In genomic region chr22:44693756-44694155, GRCh38 we compare ENCODE assay signal across 20 cellular contexts. TPM values are rescaled to one million over a fixed set of nuclear protein-coding genes. Genes with fewer than 3 reads are reported as not detected.
DNase-seq lines count a peak whose midpoint lies in the region; ATAC-seq, FAIRE-seq and TF ChIP-seq lines count a peak whose summit lies in the region.
"Had no signal": no experiment of that assay in that cellular context is flagged by ENCODE, and none has a peak within 500 bp of the region (broad histone marks: within the 10 kb centered on the region; RNA-seq: fewer than 3 reads in every experiment).

No MANE protein-coding gene starts in this region.

- H3K27ac ChIP-seq in HepG2 (ENCODE audit: extremely low read length, insufficient read depth, low read length) (peak overlapping the region; percentile 77), right lobe of liver (no peak overlapping the region), WERI-Rb-1 (peak overlapping the region; percentile 54)
- H3K27ac ChIP-seq: A549; BLaER1 treated with 17β-estradiol and CSF1 and Interleukin-3, amounts not matched to agents 10 nM and 100 nM had no signal

- no peak for DNase-seq in HepG2 (ENCODE audit: low spot score)
- no peak for DNase-seq in right lobe of liver
- peak; percentile 88 to 97 for DNase-seq in NCI-H524 (lab: John Stamatoyannopoulos, UW)
- peak; percentile 78 for DNase-seq in WERI-Rb-1
- DNase-seq in activated CD4-positive, CD25-positive, alpha-beta regulatory T cell treated with anti-CD3 and anti-CD28 coated beads, Interleukin-2, amount 50 U/mL, for 72 hours, result no peak
- no peak for DNase-seq in chondrocyte (ENCODE audit: low spot score)
- DNase-seq: CD8-positive, alpha-beta memory T cell; H9; IMR-90; NCI-H1436; NCI-H2107; NCI-H345; SIG-M5; T-helper 2 cell had no signal

- CTCF ChIA-PET in HepG2 (lab: Yijun Ruan, JAX; ENCODE audit: low intra/inter-chr PET ratio, low total read pairs), result no interaction called here

- H3K4me2 ChIP-seq in HepG2 (ENCODE audit: low read depth, low read length), result no peak overlapping the region
- H3K4me2 ChIP-seq: A549 had no signal

- H3K4me3 ChIP-seq in HepG2 (replicated peaks in 1 of 3; ENCODE audit: insufficient read depth in 1 of 3, low read depth in 2 of 3, low read length in 3 of 3) (no peak overlapping the region), right lobe of liver (no peak overlapping the region), WERI-Rb-1 (ENCODE audit: low read depth, low read length) (no peak overlapping the region)
- H3K4me3 ChIP-seq: A549; BLaER1 treated with 17β-estradiol and CSF1 and Interleukin-3, amounts not matched to agents 10 nM and 100 nM had no signal

- no peak for TF ChIP-seq POLR2A in HepG2 (IDR thresholded peaks at IDR 0.05; ENCODE audit: insufficient read depth in 1 of 2, low read depth in 2 of 2, low read length in 2 of 2)
- no peak for TF ChIP-seq POLR2A in right lobe of liver (IDR thresholded peaks at IDR 0.05)

- no peaks in the 10 kb centered on the region for H3K36me3 Mint-ChIP-seq in chondrocyte (ENCODE audit: low read depth)

- in situ Hi-C loops in HepG2 (cut with HindIII; ENCODE audit: extremely low pct_ligation_motif_present, low pct_unique_long_range_greater_than_20kb), result no loop called here

- no peak overlapping the region for H2AFZ ChIP-seq in HepG2 (ENCODE audit: low read length)

- no peak overlapping the region for H3K27ac Mint-ChIP-seq in chondrocyte (ENCODE audit: unreplicated experiment)
- H3K27ac Mint-ChIP-seq: H9 had no signal

- intact Hi-C loops in HepG2 (cut with micrococcal nuclease; ENCODE audit: unreplicated experiment) (no loop called here), right lobe of liver (cut with DNase I) (loop anchor here in 1 of 2 donors (10.0 kb wide), 1 partner anchor 401 kb away; no protein-coding TSS in a partner anchor)

- FAIRE-seq in HepG2 (lab: Jason Lieb, UNC), result no peak
- FAIRE-seq: A549, GM19239 had no signal

- H3K27me3 Mint-ChIP-seq in chondrocyte (ENCODE audit: low read depth), result no peaks in the 10 kb centered on the region
- H3K27me3 Mint-ChIP-seq: CD8-positive, alpha-beta memory T cell had no signal

- no peaks in the 10 kb centered on the region; the same call in 1 of the 2 replicates for H4K20me1 ChIP-seq in HepG2 (ENCODE audit: insufficient read depth, low read length)

- TF ChIP-seq EP300 in HepG2 (IDR thresholded peaks at IDR 0.05; ENCODE audit: low read depth in 2 of 2, low read length in 2 of 2) (no peak), HepG2 (CRISPR knock-in tag; IDR thresholded peaks at IDR 0.05; ENCODE audit: borderline replicate concordance) (no peak)

- H3K9me3 Mint-ChIP-seq in chondrocyte (ENCODE audit: low read depth), result no peaks in the 10 kb centered on the region
- H3K9me3 Mint-ChIP-seq: CD8-positive, alpha-beta memory T cell; H9 had no signal

- peaks cover 17% of the 10 kb centered on the region for H3K4me1 ChIP-seq in HepG2 (ENCODE audit: insufficient read depth, low read length)
- H3K4me1 ChIP-seq in right lobe of liver, result no peaks in the 10 kb centered on the region

- TF ChIP-seq CTCF in HepG2 (CRISPR knock-in tag; IDR thresholded peaks at IDR 0.05) (no peak), right lobe of liver (IDR thresholded peaks at IDR 0.05) (no peak), WERI-Rb-1 (IDR thresholded peaks at IDR 0.05; ENCODE audit: low read depth, low read length) (no peak), chondrocyte (IDR thresholded peaks at IDR 0.05) (no peak)

- ATAC-seq in HepG2 (no peak), right lobe of liver (no peak), GM19397 (IDR thresholded peaks at IDR 0.05; ENCODE audit: unreplicated experiment) (no peak), GM21723 (IDR thresholded peaks at IDR 0.05; ENCODE audit: unreplicated experiment) (no peak)
- ATAC-seq: A549 had no signal

- peaks cover 10% of the 10 kb centered on the region for H3K4me1 Mint-ChIP-seq in chondrocyte (ENCODE audit: low read depth)

- H3K79me2 ChIP-seq in HepG2 (ENCODE audit: insufficient read depth, low read length), result peaks cover 17% of the 10 kb centered on the region

- H3K4me3 Mint-ChIP-seq in chondrocyte (ENCODE audit: unreplicated experiment), result no peak overlapping the region
- H3K4me3 Mint-ChIP-seq: CD8-positive, alpha-beta memory T cell; H9 had no signal

- H3K27me3 ChIP-seq in HepG2 (ENCODE audit: control insufficient read depth in 1 of 2, insufficient read depth in 2 of 2, low read length in 2 of 2), result no peaks in the 10 kb centered on the region
- H3K27me3 ChIP-seq in right lobe of liver, result no peaks in the 10 kb centered on the region
- H3K27me3 ChIP-seq in WERI-Rb-1 (ENCODE audit: insufficient read depth, low read depth, severe bottlenecking), result no peaks in the 10 kb centered on the region
- H3K27me3 ChIP-seq: BLaER1 treated with 17β-estradiol and CSF1 and Interleukin-3, amounts not matched to agents 10 nM and 100 nM had no signal

- 96% methylated on average over 9 of the region's 9 CpGs for WGBS in HepG2 (ENCODE audit: low lambda C conversion rate)
- WGBS in right lobe of liver (ENCODE audit: insufficient coverage, low coverage, low lambda C conversion rate, missing lambda C conversion rate), result 71% methylated on average over 4 of the region's 9 CpGs

- H3K9ac ChIP-seq in HepG2 (ENCODE audit: insufficient read depth, low read depth, low read length), result no peak overlapping the region
- H3K9ac ChIP-seq: BLaER1 treated with 17β-estradiol and CSF1 and Interleukin-3, amounts not matched to agents 10 nM and 100 nM had no signal

- POLR2A ChIA-PET in HepG2 (lab: Yijun Ruan, JAX), result interaction anchor here (1.4 to 2.1 kb wide), 2 partner anchors 9 to 17 kb away, joined by 5 to 7 read pairs; no protein-coding TSS in a partner anchor

- TF ChIP-seq RAD21 in HepG2 (CRISPR knock-in tag; IDR thresholded peaks at IDR 0.05), result no peak

- H3K9me3 ChIP-seq in HepG2 (ENCODE audit: low read length) (no peaks in the 10 kb centered on the region), right lobe of liver (no peaks in the 10 kb centered on the region), WERI-Rb-1 (ENCODE audit: severe bottlenecking) (no peaks in the 10 kb centered on the region)
- H3K9me3 ChIP-seq: A549; BLaER1 treated with 17β-estradiol and CSF1 and Interleukin-3, amounts not matched to agents 10 nM and 100 nM had no signal

- BruUV-seq in HepG2 (replicated peaks; lab: Mats Ljungman, UMichigan), result no TSS peak

- peaks cover 3 to 4% of the 10 kb centered on the region in 2 experiments; a peak in 1 of 5 replicates for H3K36me3 ChIP-seq in HepG2 (replicated peaks in 1 of 2; ENCODE audit: control insufficient read depth in 1 of 2, insufficient read depth in 2 of 2, low read length in 2 of 2)
- no peaks in the 10 kb centered on the region for H3K36me3 ChIP-seq in right lobe of liver
- H3K36me3 ChIP-seq in WERI-Rb-1, result no peaks in the 10 kb centered on the region

RNA-seq across cellular contexts. Expression of gene PRR5, which starts 8.2 kb away (rescaled TPM):
- total RNA-seq in HepG2 (2016; rRNA removed; fragmentation: Illumina TruSeq; extraction: Trizol) (19.4 and 27.5 TPM in 2 replicates), right lobe of liver (10 to 100 TPM; 14.1 to 25.3 (median 20.2) TPM), chondrocyte (10.6 to 17.2 TPM (median 15.1 TPM) in 3 replicates)
- 11.8 and 14.1 TPM in 2 replicates for total RNA-seq in HepG2 (2016; cell fraction: cytosol; rRNA removed; fragmentation: Illumina TruSeq; extraction: Trizol; ENCODE audit: low read depth)
- 18.0 and 27.8 TPM in 2 replicates for total RNA-seq in HepG2 (2016; cell fraction: insoluble cytoplasmic fraction; rRNA removed; fragmentation: Illumina TruSeq; extraction: Trizol)
- 20.5 and 24.3 TPM in 2 replicates for total RNA-seq in HepG2 (2016; cell fraction: membrane; rRNA removed; fragmentation: Illumina TruSeq; extraction: Trizol)
- 29.0 and 30.8 TPM in 2 replicates for total RNA-seq in HepG2 (2016; cell fraction: nucleus; rRNA removed; fragmentation: Illumina TruSeq; extraction: Trizol)
- 11.6 and 14.2 TPM in 2 replicates for polyA plus RNA-seq in HepG2 (2011; rRNA removed)
- 10.6 and 15.7 TPM in 2 replicates for polyA plus RNA-seq in HepG2 (2011; cell fraction: cytosol; rRNA removed)
- 37.8 and 39.5 TPM in 2 replicates for polyA plus RNA-seq in HepG2 (2011; cell fraction: nucleus; rRNA removed)
- polyA plus RNA-seq in HepG2 (2012), result 9.0 and 15.0 TPM in 2 replicates
- 15.7 and 19.9 TPM in 2 replicates for polyA plus RNA-seq in HepG2 (2016; cell fraction: cytosol; fragmentation: Illumina TruSeq; extraction: Trizol; ENCODE audit: low read depth)
- 27.0 and 28.3 TPM in 2 replicates for polyA plus RNA-seq in HepG2 (2016; cell fraction: insoluble cytoplasmic fraction; fragmentation: Illumina TruSeq; extraction: Trizol; ENCODE audit: low read depth)
- polyA plus RNA-seq in HepG2 (2016; cell fraction: membrane; fragmentation: Illumina TruSeq; extraction: Trizol; ENCODE audit: low read depth), result 23.3 and 25.4 TPM in 2 replicates
- 52.2 and 53.0 TPM in 2 replicates for polyA plus RNA-seq in HepG2 (2016; cell fraction: nucleus; fragmentation: Illumina TruSeq; extraction: Trizol; ENCODE audit: insufficient read depth, low read depth)
- polyA minus RNA-seq in HepG2 (2011; rRNA and poly(A)+ RNA removed; ENCODE audit: low replicate concordance), result 23.9 and 28.6 TPM in 2 replicates
- 6.8 and 9.5 TPM in 2 replicates for polyA minus RNA-seq in HepG2 (2011; cell fraction: cytosol; rRNA and poly(A)+ RNA removed)
- 24.1 and 24.2 TPM in 2 replicates for polyA minus RNA-seq in HepG2 (2011; cell fraction: nucleus; rRNA and poly(A)+ RNA removed)

RNA-seq across cellular contexts. Expression of gene ARHGAP8, which starts 58.6 kb away (rescaled TPM):
- total RNA-seq in HepG2 (2016; rRNA removed; fragmentation: Illumina TruSeq; extraction: Trizol), result 0.07 and 0.17 TPM in 2 replicates
- 0.20 TPM in 1 of 2 replicates, not detected in the other for total RNA-seq in HepG2 (2016; cell fraction: cytosol; rRNA removed; fragmentation: Illumina TruSeq; extraction: Trizol; ENCODE audit: low read depth)
- total RNA-seq in HepG2 (2016; cell fraction: insoluble cytoplasmic fraction; rRNA removed; fragmentation: Illumina TruSeq; extraction: Trizol), result 0.11 TPM in 1 of 2 replicates, not detected in the other
- total RNA-seq in HepG2 (2016; cell fraction: membrane; rRNA removed; fragmentation: Illumina TruSeq; extraction: Trizol), result 0.25 and 0.45 TPM in 2 replicates
- total RNA-seq in HepG2 (2016; cell fraction: nucleus; rRNA removed; fragmentation: Illumina TruSeq; extraction: Trizol), result not detected in 2 replicates
- polyA plus RNA-seq in HepG2 (2011; rRNA removed), result 0.72 TPM in 1 of 2 replicates, not detected in the other
- polyA plus RNA-seq in HepG2 (2011; cell fraction: cytosol; rRNA removed), result 0.05 TPM in 1 of 2 replicates, not detected in the other
- polyA plus RNA-seq in HepG2 (2011; cell fraction: nucleus; rRNA removed), result 0.09 TPM in 1 of 2 replicates, not detected in the other
- not detected in 2 replicates for polyA plus RNA-seq in HepG2 (2012)
- polyA plus RNA-seq in HepG2 (2016; cell fraction: cytosol; fragmentation: Illumina TruSeq; extraction: Trizol; ENCODE audit: low read depth), result 0.15 TPM in 1 of 2 replicates, not detected in the other
- polyA plus RNA-seq in HepG2 (2016; cell fraction: insoluble cytoplasmic fraction; fragmentation: Illumina TruSeq; extraction: Trizol; ENCODE audit: low read depth), result 0.32 TPM in 1 of 2 replicates, not detected in the other
- polyA plus RNA-seq in HepG2 (2016; cell fraction: membrane; fragmentation: Illumina TruSeq; extraction: Trizol; ENCODE audit: low read depth), result 0.06 TPM in 1 of 2 replicates, not detected in the other
- polyA plus RNA-seq in HepG2 (2016; cell fraction: nucleus; fragmentation: Illumina TruSeq; extraction: Trizol; ENCODE audit: insufficient read depth, low read depth), result not detected in 2 replicates
- polyA minus RNA-seq in HepG2 (2011; rRNA and poly(A)+ RNA removed; ENCODE audit: low replicate concordance), result 0.08 and 0.91 TPM in 2 replicates
- polyA minus RNA-seq in HepG2 (2011; cell fraction: cytosol; rRNA and poly(A)+ RNA removed), result not detected in 2 replicates
- not detected in 2 replicates for polyA minus RNA-seq in HepG2 (2011; cell fraction: nucleus; rRNA and poly(A)+ RNA removed)
- total RNA-seq in right lobe of liver, result 1 to 10 TPM in 1 of 6 experiments, under 1 TPM in 4, not detected in 1; 0.49 to 1.0 (median 0.61) TPM
- total RNA-seq in chondrocyte, result 0.25 to 0.58 TPM (median 0.51 TPM) in 3 replicates
- total RNA-seq: LHCN-M2 had no signal
- polyA plus RNA-seq: CD8-positive, alpha-beta memory T cell had no signal

Comparison
In these comparisons a context has a peak if more than half of its experiments do, and no peak if none do; other contexts are left out.
1. H3K27ac ChIP-seq: peak in HepG2 (single experiment) and WERI-Rb-1 (single experiment); none in right lobe of liver (0 of 3).
2. DNase-seq: peak in NCI-H524 (2 of 2) and WERI-Rb-1 (single experiment); none in HepG2 (single experiment), right lobe of liver (0 of 3), activated CD4-positive, CD25-positive, alpha-beta regulatory T cell treated with anti-CD3 and anti-CD28 coated beads, Interleukin-2, amount 50 U/mL, for 72 hours (single experiment) and chondrocyte (single experiment).